ENCODE assay signal across 2 cellular contexts in the genomic region with DNA sequence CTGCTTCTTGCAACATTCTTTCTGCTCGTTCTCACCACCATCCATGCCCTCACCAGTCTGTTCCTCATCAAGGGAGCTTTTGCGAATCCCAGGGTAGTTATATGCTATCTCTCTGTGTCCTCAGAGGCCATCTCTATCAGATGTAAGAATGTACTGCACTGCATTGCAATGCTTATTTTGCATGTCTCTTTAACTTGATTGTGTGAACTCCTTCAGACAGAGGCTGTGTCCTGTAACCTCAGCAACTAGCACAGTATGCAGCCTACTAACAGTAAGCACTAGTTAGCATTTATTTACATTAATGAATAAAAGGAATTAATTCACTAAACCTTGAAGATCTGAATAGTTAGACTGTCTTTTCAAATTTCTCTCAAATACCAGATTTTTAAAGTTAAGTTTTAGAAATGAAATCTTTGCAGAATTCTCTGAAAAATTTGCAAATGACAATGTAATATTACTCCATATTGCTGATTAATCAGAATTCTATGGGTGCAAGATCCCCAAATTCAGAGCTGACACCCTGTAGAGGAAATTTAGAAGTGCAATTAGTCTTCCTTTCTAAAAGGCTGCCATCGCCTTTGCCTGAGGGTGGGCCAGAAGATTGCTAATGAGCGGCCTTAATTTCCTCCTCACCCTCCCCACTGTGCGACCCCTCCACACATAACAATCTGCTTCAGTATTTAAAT.
TF ChIP-seq lines count a peak whose summit lies in the region.

No MANE protein-coding gene starts in this region.

TF ChIP-seq in GM23338, 12 proteins besides CTCF, POLR2A, EP300 and RAD21 (continued from another document):
- TF ChIP-seq, protein P1, sequence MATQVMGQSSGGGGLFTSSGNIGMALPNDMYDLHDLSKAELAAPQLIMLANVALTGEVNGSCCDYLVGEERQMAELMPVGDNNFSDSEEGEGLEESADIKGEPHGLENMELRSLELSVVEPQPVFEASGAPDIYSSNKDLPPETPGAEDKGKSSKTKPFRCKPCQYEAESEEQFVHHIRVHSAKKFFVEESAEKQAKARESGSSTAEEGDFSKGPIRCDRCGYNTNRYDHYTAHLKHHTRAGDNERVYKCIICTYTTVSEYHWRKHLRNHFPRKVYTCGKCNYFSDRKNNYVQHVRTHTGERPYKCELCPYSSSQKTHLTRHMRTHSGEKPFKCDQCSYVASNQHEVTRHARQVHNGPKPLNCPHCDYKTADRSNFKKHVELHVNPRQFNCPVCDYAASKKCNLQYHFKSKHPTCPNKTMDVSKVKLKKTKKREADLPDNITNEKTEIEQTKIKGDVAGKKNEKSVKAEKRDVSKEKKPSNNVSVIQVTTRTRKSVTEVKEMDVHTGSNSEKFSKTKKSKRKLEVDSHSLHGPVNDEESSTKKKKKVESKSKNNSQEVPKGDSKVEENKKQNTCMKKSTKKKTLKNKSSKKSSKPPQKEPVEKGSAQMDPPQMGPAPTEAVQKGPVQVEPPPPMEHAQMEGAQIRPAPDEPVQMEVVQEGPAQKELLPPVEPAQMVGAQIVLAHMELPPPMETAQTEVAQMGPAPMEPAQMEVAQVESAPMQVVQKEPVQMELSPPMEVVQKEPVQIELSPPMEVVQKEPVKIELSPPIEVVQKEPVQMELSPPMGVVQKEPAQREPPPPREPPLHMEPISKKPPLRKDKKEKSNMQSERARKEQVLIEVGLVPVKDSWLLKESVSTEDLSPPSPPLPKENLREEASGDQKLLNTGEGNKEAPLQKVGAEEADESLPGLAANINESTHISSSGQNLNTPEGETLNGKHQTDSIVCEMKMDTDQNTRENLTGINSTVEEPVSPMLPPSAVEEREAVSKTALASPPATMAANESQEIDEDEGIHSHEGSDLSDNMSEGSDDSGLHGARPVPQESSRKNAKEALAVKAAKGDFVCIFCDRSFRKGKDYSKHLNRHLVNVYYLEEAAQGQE (IDR thresholded peaks at IDR 0.05; ENCODE audit: unreplicated experiment) = no peak
- TF ChIP-seq, protein P2, sequence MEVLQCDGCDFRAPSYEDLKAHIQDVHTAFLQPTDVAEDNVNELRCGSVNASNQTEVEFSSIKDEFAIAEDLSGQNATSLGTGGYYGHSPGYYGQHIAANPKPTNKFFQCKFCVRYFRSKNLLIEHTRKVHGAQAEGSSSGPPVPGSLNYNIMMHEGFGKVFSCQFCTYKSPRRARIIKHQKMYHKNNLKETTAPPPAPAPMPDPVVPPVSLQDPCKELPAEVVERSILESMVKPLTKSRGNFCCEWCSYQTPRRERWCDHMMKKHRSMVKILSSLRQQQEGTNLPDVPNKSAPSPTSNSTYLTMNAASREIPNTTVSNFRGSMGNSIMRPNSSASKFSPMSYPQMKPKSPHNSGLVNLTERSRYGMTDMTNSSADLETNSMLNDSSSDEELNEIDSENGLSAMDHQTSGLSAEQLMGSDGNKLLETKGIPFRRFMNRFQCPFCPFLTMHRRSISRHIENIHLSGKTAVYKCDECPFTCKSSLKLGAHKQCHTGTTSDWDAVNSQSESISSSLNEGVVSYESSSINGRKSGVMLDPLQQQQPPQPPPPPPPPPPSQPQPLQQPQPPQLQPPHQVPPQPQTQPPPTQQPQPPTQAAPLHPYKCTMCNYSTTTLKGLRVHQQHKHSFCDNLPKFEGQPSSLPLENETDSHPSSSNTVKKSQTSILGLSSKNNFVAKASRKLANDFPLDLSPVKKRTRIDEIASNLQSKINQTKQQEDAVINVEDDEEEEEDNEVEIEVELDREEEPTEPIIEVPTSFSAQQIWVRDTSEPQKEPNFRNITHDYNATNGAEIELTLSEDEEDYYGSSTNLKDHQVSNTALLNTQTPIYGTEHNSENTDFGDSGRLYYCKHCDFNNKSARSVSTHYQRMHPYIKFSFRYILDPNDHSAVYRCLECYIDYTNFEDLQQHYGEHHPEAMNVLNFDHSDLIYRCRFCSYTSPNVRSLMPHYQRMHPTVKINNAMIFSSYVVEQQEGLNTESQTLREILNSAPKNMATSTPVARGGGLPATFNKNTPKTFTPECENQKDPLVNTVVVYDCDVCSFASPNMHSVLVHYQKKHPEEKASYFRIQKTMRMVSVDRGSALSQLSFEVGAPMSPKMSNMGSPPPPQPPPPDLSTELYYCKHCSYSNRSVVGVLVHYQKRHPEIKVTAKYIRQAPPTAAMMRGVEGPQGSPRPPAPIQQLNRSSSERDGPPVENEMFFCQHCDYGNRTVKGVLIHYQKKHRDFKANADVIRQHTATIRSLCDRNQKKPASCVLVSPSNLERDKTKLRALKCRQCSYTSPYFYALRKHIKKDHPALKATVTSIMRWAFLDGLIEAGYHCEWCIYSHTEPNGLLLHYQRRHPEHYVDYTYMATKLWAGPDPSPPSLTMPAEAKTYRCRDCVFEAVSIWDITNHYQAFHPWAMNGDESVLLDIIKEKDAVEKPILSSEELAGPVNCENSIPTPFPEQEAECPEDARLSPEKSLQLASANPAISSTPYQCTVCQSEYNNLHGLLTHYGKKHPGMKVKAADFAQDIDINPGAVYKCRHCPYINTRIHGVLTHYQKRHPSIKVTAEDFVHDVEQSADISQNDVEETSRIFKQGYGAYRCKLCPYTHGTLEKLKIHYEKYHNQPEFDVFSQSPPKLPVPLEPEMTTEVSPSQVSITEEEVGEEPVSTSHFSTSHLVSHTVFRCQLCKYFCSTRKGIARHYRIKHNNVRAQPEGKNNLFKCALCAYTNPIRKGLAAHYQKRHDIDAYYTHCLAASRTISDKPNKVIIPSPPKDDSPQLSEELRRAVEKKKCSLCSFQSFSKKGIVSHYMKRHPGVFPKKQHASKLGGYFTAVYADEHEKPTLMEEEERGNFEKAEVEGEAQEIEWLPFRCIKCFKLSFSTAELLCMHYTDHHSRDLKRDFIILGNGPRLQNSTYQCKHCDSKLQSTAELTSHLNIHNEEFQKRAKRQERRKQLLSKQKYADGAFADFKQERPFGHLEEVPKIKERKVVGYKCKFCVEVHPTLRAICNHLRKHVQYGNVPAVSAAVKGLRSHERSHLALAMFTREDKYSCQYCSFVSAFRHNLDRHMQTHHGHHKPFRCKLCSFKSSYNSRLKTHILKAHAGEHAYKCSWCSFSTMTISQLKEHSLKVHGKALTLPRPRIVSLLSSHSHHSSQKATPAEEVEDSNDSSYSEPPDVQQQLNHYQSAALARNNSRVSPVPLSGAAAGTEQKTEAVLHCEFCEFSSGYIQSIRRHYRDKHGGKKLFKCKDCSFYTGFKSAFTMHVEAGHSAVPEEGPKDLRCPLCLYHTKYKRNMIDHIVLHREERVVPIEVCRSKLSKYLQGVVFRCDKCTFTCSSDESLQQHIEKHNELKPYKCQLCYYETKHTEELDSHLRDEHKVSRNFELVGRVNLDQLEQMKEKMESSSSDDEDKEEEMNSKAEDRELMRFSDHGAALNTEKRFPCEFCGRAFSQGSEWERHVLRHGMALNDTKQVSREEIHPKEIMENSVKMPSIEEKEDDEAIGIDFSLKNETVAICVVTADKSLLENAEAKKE (CRISPR knock-in tag; IDR thresholded peaks at IDR 0.05) = no peak
- TF ChIP-seq CREB1 (CRISPR knock-in tag; IDR thresholded peaks at IDR 0.05; ENCODE audit: low read depth) = no peak
- TF ChIP-seq JUNB (IDR thresholded peaks at IDR 0.05; ENCODE audit: unreplicated experiment) = no peak
- TF ChIP-seq NANOG (IDR thresholded peaks at IDR 0.05; ENCODE audit: borderline replicate concordance) = no peak
- no peak for TF ChIP-seq ZNF114 (CRISPR knock-in tag; IDR thresholded peaks at IDR 0.05)
- no peak for TF ChIP-seq POLR2AphosphoS5 (IDR thresholded peaks at IDR 0.05; ENCODE audit: low read depth)

TF ChIP-seq in WTC11, 78 proteins besides CTCF, POLR2A, EP300 and RAD21 (continued from another document):
- TF ChIP-seq, protein P3, sequence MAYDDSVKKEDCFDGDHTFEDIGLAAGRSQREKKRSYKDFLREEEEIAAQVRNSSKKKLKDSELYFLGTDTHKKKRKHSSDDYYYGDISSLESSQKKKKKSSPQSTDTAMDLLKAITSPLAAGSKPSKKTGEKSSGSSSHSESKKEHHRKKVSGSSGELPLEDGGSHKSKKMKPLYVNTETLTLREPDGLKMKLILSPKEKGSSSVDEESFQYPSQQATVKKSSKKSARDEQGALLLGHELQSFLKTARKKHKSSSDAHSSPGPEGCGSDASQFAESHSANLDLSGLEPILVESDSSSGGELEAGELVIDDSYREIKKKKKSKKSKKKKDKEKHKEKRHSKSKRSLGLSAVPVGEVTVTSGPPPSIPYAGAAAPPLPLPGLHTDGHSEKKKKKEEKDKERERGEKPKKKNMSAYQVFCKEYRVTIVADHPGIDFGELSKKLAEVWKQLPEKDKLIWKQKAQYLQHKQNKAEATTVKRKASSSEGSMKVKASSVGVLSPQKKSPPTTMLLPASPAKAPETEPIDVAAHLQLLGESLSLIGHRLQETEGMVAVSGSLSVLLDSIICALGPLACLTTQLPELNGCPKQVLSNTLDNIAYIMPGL (CRISPR knock-in tag; IDR thresholded peaks at IDR 0.05) = no peak
- no peak for TF ChIP-seq GRHL2 (CRISPR knock-in tag; IDR thresholded peaks at IDR 0.05; ENCODE audit: insufficient replicate concordance, severe bottlenecking)
- TF ChIP-seq ESRRA (CRISPR knock-in tag; IDR thresholded peaks at IDR 0.05; ENCODE audit: borderline replicate concordance) = no peak
